8 cellular contexts compared by ENCODE assay signal in the genomic region with DNA sequence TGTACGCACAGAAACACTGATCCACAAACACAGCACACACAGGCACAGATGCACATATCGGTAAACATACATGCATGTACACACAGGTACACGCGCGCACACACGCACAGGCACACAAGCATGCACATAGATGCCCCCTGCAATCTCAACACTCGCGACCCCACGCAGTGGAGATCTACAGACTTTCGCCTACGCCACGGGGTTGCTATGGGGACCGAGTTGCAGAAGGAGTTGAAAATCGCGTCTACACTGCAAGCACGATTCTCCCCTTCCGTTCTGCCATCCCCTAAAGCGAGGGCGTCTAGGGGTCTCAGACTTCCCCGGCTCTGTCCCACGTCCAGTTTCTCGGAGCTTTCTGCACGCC. TPM values are rescaled to one million over a fixed set of nuclear protein-coding genes. Genes with fewer than 3 reads are reported as not detected.
A peak's percentile ranks its signal among the peaks of the same experiment; 100 is the strongest.
DNase-seq lines count a peak whose midpoint lies in the region; ATAC-seq, FAIRE-seq and TF ChIP-seq lines count a peak whose summit lies in the region.

No MANE protein-coding gene starts in this region.

- H3K27ac ChIP-seq in heart right ventricle (peak overlapping the region in 1 of 10 donors; percentile 39), small intestine (ENCODE audit: low read depth in 1 of 2, low read length in 1 of 2) (no peak overlapping the region)

- intact Hi-C loops in heart right ventricle (cut with DNase I), result no loop called here
- intact Hi-C loops in sciatic nerve (cut with DNase I), result no loop called here

- no peak overlapping the region for H3K27ac Mint-ChIP-seq in activated CD8-positive, alpha-beta T cell treated with anti-CD3 and anti-CD28 coated beads, Interleukin-2, amount 10 ng/mL, durations not matched to agents 7 days and 5 days

- H3K9me3 ChIP-seq in heart right ventricle, result no peaks in the 10 kb centered on the region
- H3K9me3 ChIP-seq in small intestine (ENCODE audit: control insufficient read depth, low read depth), result no peaks in the 10 kb centered on the region

- FAIRE-seq in small intestine (lab: Jason Lieb, UNC), result no peak

- H3K9me3 Mint-ChIP-seq in activated CD8-positive, alpha-beta T cell treated with anti-CD3 and anti-CD28 coated beads, Interleukin-2, amount 10 ng/mL, durations not matched to agents 7 days and 5 days (ENCODE audit: insufficient read depth), result no peaks in the 10 kb centered on the region

- WGBS in heart right ventricle, 2 donors, result 18 to 22% methylated on average over 23 of the region's 23 CpGs
- WGBS in small intestine, 3 donors, result 21 to 34% (median 28%) methylated on average over 23 of the region's 23 CpGs

- DNase-seq in activated CD8-positive, alpha-beta T cell treated with anti-CD3 and anti-CD28 coated beads, Interleukin-2, amount 10 ng/mL, durations not matched to agents 7 days and 5 days, result no peak
- no peak for DNase-seq in heart right ventricle
- DNase-seq in sciatic nerve (ENCODE audit: low spot score), result no peak
- DNase-seq in small intestine, result no peak

- H3K36me3 ChIP-seq in heart right ventricle, result peaks cover 0 to 8% (median 0%) of the 10 kb centered on the region in 9 donors
- H3K36me3 ChIP-seq in small intestine (ENCODE audit: control insufficient read depth in 2 of 2, insufficient read depth in 2 of 2, low read length in 2 of 2), result peaks cover 0 to 2% of the 10 kb centered on the region in 2 donors

- CTCF ChIA-PET in activated CD8-positive, alpha-beta T cell treated with anti-CD3 and anti-CD28 coated beads, Interleukin-2, amount 10 ng/mL, durations not matched to agents 7 days and 5 days (lab: Charles Lee), result no interaction called here

- H3K4me1 ChIP-seq in heart right ventricle (peaks cover 8 to 23% (median 15%) of the 10 kb centered on the region in 9 donors), small intestine (ENCODE audit: control insufficient read depth in 2 of 2, insufficient read depth in 1 of 2, low read depth in 1 of 2, low read length in 1 of 2) (no peaks in the 10 kb centered on the region)

- peaks cover 0 to 67% (median 33%) of the 10 kb centered on the region in 7 donors for H3K27me3 ChIP-seq in heart right ventricle
- peaks cover 0 to 7% of the 10 kb centered on the region in 2 donors for H3K27me3 ChIP-seq in small intestine (ENCODE audit: control insufficient read depth in 2 of 2, insufficient read depth in 2 of 2, low read length in 2 of 2)

- POLR2A ChIA-PET in activated CD8-positive, alpha-beta T cell treated with anti-CD3 and anti-CD28 coated beads, Interleukin-2, amount 10 ng/mL, durations not matched to agents 7 days and 5 days (lab: Charles Lee), result no interaction called here

- H3K36me3 Mint-ChIP-seq in activated CD8-positive, alpha-beta T cell treated with anti-CD3 and anti-CD28 coated beads, Interleukin-2, amount 10 ng/mL, durations not matched to agents 7 days and 5 days (ENCODE audit: low read depth), result peaks cover 2% of the 10 kb centered on the region

- H3K4me3 ChIP-seq in heart right ventricle (peak overlapping the region in 9 of 10 donors; percentile 29 to 61 (median 50)), small intestine (ENCODE audit: low read depth in 1 of 2, low read length in 2 of 2) (peak overlapping the region in 1 of 2 donors; percentile 54)

- peaks cover 23% of the 10 kb centered on the region for H3K27me3 Mint-ChIP-seq in activated CD8-positive, alpha-beta T cell treated with anti-CD3 and anti-CD28 coated beads, Interleukin-2, amount 10 ng/mL, durations not matched to agents 7 days and 5 days (ENCODE audit: low read depth)

- H3K4me3 Mint-ChIP-seq in activated CD8-positive, alpha-beta T cell treated with anti-CD3 and anti-CD28 coated beads, Interleukin-2, amount 10 ng/mL, durations not matched to agents 7 days and 5 days, result peak overlapping the region; percentile 58

- peak; percentile 11 for ATAC-seq in GM19395 (IDR thresholded peaks at IDR 0.05; ENCODE audit: unreplicated experiment)
- peak; percentile 40 for ATAC-seq in activated CD8-positive, alpha-beta T cell treated with anti-CD3 and anti-CD28 coated beads, Interleukin-2, amount 10 ng/mL, durations not matched to agents 7 days and 5 days
- ATAC-seq in heart right ventricle, result peak in 3 of 8 donors; percentile 4 to 19 (median 11)
- peak; percentile 21 for ATAC-seq in sciatic nerve
- no peak for ATAC-seq in GM21423 (IDR thresholded peaks at IDR 0.05; ENCODE audit: unreplicated experiment)
- ATAC-seq in GM21717 (IDR thresholded peaks at IDR 0.05; ENCODE audit: unreplicated experiment), result no peak
- ATAC-seq in GM18511 (IDR thresholded peaks at IDR 0.05; ENCODE audit: unreplicated experiment), result no peak

- TF ChIP-seq CTCF in heart right ventricle (IDR thresholded peaks at IDR 0.05), result no peak

- peaks cover 26% of the 10 kb centered on the region for H3K4me1 Mint-ChIP-seq in activated CD8-positive, alpha-beta T cell treated with anti-CD3 and anti-CD28 coated beads, Interleukin-2, amount 10 ng/mL, durations not matched to agents 7 days and 5 days (ENCODE audit: low read depth)

RNA-seq across cellular contexts. Expression of gene TRIM17, which starts 0.8 kb away (rescaled TPM):
- 1 to 10 TPM; 2.8 to 4.0 TPM for total RNA-seq in activated CD8-positive, alpha-beta T cell treated with anti-CD3 and anti-CD28 coated beads, Interleukin-2, amount 10 ng/mL, durations not matched to agents 7 days and 5 days
- total RNA-seq in heart right ventricle (under 1 TPM in 7 of 10 donors, not detected in 3; 0.14 to 0.44 (median 0.34) TPM), sciatic nerve (1.2 TPM)
- polyA plus RNA-seq in heart right ventricle (under 1 TPM; 0.20 to 0.37 TPM), small intestine (under 1 TPM in 1 of 3 donors, not detected in 2; 0.48 TPM)

RNA-seq across cellular contexts. Expression of gene TRIM11, which starts 9.2 kb away (rescaled TPM):
- total RNA-seq in activated CD8-positive, alpha-beta T cell treated with anti-CD3 and anti-CD28 coated beads, Interleukin-2, amount 10 ng/mL, durations not matched to agents 7 days and 5 days, result 10 to 100 TPM; 66.5 to 71.9 TPM
- total RNA-seq in heart right ventricle, result 10 to 100 TPM in 1 of 10 donors, 1 to 10 TPM in 9; 5.2 to 11.2 (median 6.9) TPM
- 1 to 10 TPM; 7.1 to 8.8 TPM for polyA plus RNA-seq in heart right ventricle
- 18.1 TPM for total RNA-seq in sciatic nerve
- 10 to 100 TPM; 16.8 to 21.6 (median 19.1) TPM for polyA plus RNA-seq in small intestine

Comparison
In these comparisons a context has a peak if more than half of its experiments do, and no peak if none do; other contexts are left out.
1. ATAC-seq: peak in GM19395 (single experiment), activated CD8-positive, alpha-beta T cell treated with anti-CD3 and anti-CD28 coated beads, Interleukin-2, amount 10 ng/mL, durations not matched to agents 7 days and 5 days (single experiment) and sciatic nerve (single experiment); none in GM21423 (single experiment), GM21717 (single experiment) and GM18511 (single experiment).